ENCODE assay signal across 25 cellular contexts in the genomic region with DNA sequence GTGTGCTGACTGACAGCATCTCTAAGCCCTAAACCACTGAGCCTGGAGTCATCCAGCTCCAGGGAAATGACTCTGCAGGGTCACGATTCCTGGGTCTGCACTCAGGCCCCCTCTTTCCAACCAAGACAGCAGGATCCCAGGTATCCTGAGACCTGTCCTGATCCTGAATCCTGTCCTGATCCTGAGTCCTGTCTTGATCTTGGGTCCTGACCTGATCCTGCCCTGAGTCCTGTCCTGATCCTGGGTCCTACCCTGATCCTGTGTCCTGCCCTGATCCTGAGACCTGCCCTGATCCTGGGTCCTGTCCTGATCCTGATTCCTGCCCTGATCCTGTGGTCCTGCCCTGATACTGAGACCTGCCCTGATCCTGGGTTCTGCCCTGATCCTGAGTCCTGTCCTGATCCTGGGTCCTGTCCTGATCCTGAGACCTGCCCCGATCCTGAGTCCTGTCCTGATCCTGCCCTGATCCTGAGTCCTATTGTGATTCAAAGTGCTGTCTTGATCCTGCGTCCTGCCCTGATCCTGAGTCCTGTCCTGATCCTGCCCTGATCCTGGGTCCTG. TPM values are rescaled to one million over a fixed set of nuclear protein-coding genes. Genes with fewer than 3 reads are reported as not detected.
DNase-seq lines count a peak whose midpoint lies in the region; ATAC-seq and TF ChIP-seq lines count a peak whose summit lies in the region.
"Had no signal": no experiment of that assay in that cellular context is flagged by ENCODE, and none has a peak within 500 bp of the region (broad histone marks: within the 10 kb centered on the region; RNA-seq: fewer than 3 reads in every experiment).

No MANE protein-coding gene starts in this region.

- H2BK5ac ChIP-seq in mesenchymal stem cell (ENCODE audit: low read depth, low read length, poor library complexity, severe bottlenecking) = no peak overlapping the region

- no peak overlapping the region for H2AK5ac ChIP-seq in mesenchymal stem cell (ENCODE audit: low read length, severe bottlenecking)

- peaks cover 2% of the 10 kb centered on the region for H3K36me3 Mint-ChIP-seq in T-helper 17 cell (ENCODE audit: low read depth)
- H3K36me3 Mint-ChIP-seq in stimulated activated effector memory CD8-positive, alpha-beta T cell treated with anti-CD3 and anti-CD28 coated beads, Interleukin-12 subunit alpha, Interleukin-12 subunit beta, amount 100 ng/mL, for 72 hours = no peaks in the 10 kb centered on the region
- H3K36me3 Mint-ChIP-seq: CD4-positive, CD25-positive, alpha-beta regulatory T cell had no signal

- H4K91ac ChIP-seq in mesenchymal stem cell (ENCODE audit: low read length) = peak overlapping the region; percentile 2

- no peak overlapping the region for H2BK120ac ChIP-seq in mesenchymal stem cell (ENCODE audit: low read depth, low read length)

- intact Hi-C loops in psoas muscle (cut with DNase I) = loop anchor here in 1 of 2 donors (2.0 kb wide), 1 partner anchor 137 kb away; no protein-coding TSS in a partner anchor

- no peak overlapping the region for H3K4ac ChIP-seq in mesenchymal stem cell (ENCODE audit: low read depth in 1 of 2, low read length in 2 of 2)

- H3K27ac Mint-ChIP-seq in T-helper 17 cell = no peak overlapping the region
- peak overlapping the region; percentile 20 for H3K27ac Mint-ChIP-seq in stimulated activated effector memory CD8-positive, alpha-beta T cell treated with anti-CD3 and anti-CD28 coated beads, Interleukin-12 subunit alpha, Interleukin-12 subunit beta, amount 100 ng/mL, for 72 hours
- H3K27ac Mint-ChIP-seq: CD4-positive, CD25-positive, alpha-beta regulatory T cell had no signal

- H3K27me3 Mint-ChIP-seq in T-helper 17 cell = peaks cover 60% of the 10 kb centered on the region

- H3K9ac ChIP-seq in DND-41 (ENCODE audit: low read depth, low read length) (no peak overlapping the region), mesenchymal stem cell (ENCODE audit: low read length) (no peak overlapping the region)

- H3K79me1 ChIP-seq in mesenchymal stem cell (replicated peaks; ENCODE audit: low read length, poor library complexity, severe bottlenecking) = no peaks in the 10 kb centered on the region

- no peaks in the 10 kb centered on the region for H3K27me3 ChIP-seq in DND-41 (ENCODE audit: insufficient read depth, low read length, poor library complexity)
- H3K27me3 ChIP-seq in mesenchymal stem cell (ENCODE audit: control insufficient read depth in 1 of 2, insufficient read depth in 1 of 2, low read length in 2 of 2) = peaks cover 42 to 77% of the 10 kb centered on the region in 2 experiments
- H3K27me3 ChIP-seq in psoas muscle (ENCODE audit: insufficient read depth in 3 of 3, low read length in 2 of 3) = no peaks in the 10 kb centered on the region

- H3K23ac ChIP-seq in mesenchymal stem cell (ENCODE audit: low read length in 2 of 2) = no peak overlapping the region

- 92% methylated on average over 3 of the region's 3 CpGs for WGBS in mesenchymal stem cell
- 95 to 97% (median 97%) methylated on average over 3 of the region's 3 CpGs for WGBS in psoas muscle, 3 donors

- no peaks in the 10 kb centered on the region for H3K79me2 ChIP-seq in DND-41 (ENCODE audit: insufficient read depth, low read length)

- H3K18ac ChIP-seq in mesenchymal stem cell (ENCODE audit: low read depth in 1 of 2, low read length in 2 of 2) = no peak overlapping the region

- H2BK15ac ChIP-seq in mesenchymal stem cell (ENCODE audit: low read depth, poor library complexity, severe bottlenecking) = no peak overlapping the region

- H3K4me1 ChIP-seq in DND-41 (ENCODE audit: insufficient read depth, low read length) = peaks cover 32% of the 10 kb centered on the region
- peaks cover 12% of the 10 kb centered on the region for H3K4me1 ChIP-seq in mesenchymal stem cell (ENCODE audit: control insufficient read depth, insufficient read depth, low read depth, low read length)
- peaks cover 6% of the 10 kb centered on the region for H3K4me1 ChIP-seq in psoas muscle

- H4K8ac ChIP-seq in mesenchymal stem cell (ENCODE audit: low read length) = no peak overlapping the region

- H3K14ac ChIP-seq in mesenchymal stem cell (ENCODE audit: low read length in 2 of 2) = no peak overlapping the region

- no peak overlapping the region for H3K4me2 ChIP-seq in DND-41 (ENCODE audit: insufficient read depth, low read length)
- no peak overlapping the region for H3K4me2 ChIP-seq in mesenchymal stem cell (ENCODE audit: low read length, poor library complexity, severe bottlenecking)

- DNase-seq in DND-41 (no peak), T-helper 17 cell (no peak), mesenchymal stem cell (no peak), psoas muscle (no peak), superior temporal gyrus (ENCODE audit: extremely low spot score) (no peak)
- no peak for DNase-seq in stimulated activated effector memory CD8-positive, alpha-beta T cell treated with anti-CD3 and anti-CD28 coated beads, Interleukin-12 subunit alpha, Interleukin-12 subunit beta, amount 100 ng/mL, for 72 hours (ENCODE audit: low spot score in 2 of 2)
- DNase-seq: Calu3; CD4-positive, CD25-positive, alpha-beta regulatory T cell; DMS153; GDM1; Kasumi-1; NCI-H1694; NCI-H2081 treated with DMSO at 0.1 percent for 48 hours; NCI-H2171 treated with DMSO at 0.1 percent for 48 hours; NCI-H446; NCI-H526; Right ventricle myocardium superior had no signal

- peak overlapping the region in 1 of 2 experiments; percentile 61 for H2BK12ac ChIP-seq in mesenchymal stem cell (ENCODE audit: low read length in 2 of 2)

- H2AFZ ChIP-seq in DND-41 (ENCODE audit: low read depth, low read length) (no peak overlapping the region), mesenchymal stem cell (ENCODE audit: low read depth, low read length) (no peak overlapping the region)

- peak overlapping the region; percentile 80 for H3K4me3 Mint-ChIP-seq in T-helper 17 cell
- H3K4me3 Mint-ChIP-seq in stimulated activated effector memory CD8-positive, alpha-beta T cell treated with anti-CD3 and anti-CD28 coated beads, Interleukin-12 subunit alpha, Interleukin-12 subunit beta, amount 100 ng/mL, for 72 hours = no peak overlapping the region
- H3K4me3 Mint-ChIP-seq: CD4-positive, CD25-positive, alpha-beta regulatory T cell had no signal

- ATAC-seq in DND-41 (ENCODE audit: insufficient read depth, low read depth) (no peak), T-helper 17 cell (no peak), HG02623 (IDR thresholded peaks at IDR 0.05; ENCODE audit: unreplicated experiment) (no peak), psoas muscle (no peak)
- ATAC-seq in stimulated activated effector memory CD8-positive, alpha-beta T cell treated with anti-CD3 and anti-CD28 coated beads, Interleukin-12 subunit alpha, Interleukin-12 subunit beta, amount 100 ng/mL, for 72 hours = no peak

- H3K4me1 Mint-ChIP-seq in T-helper 17 cell = peaks cover 11% of the 10 kb centered on the region
- peaks cover 16% of the 10 kb centered on the region for H3K4me1 Mint-ChIP-seq in stimulated activated effector memory CD8-positive, alpha-beta T cell treated with anti-CD3 and anti-CD28 coated beads, Interleukin-12 subunit alpha, Interleukin-12 subunit beta, amount 100 ng/mL, for 72 hours

- H3K9me3 ChIP-seq in DND-41 (ENCODE audit: insufficient read depth, low read length, severe bottlenecking) = peaks cover 3% of the 10 kb centered on the region
- H3K9me3 ChIP-seq in T-helper 17 cell (ENCODE audit: control insufficient read depth, low read length, poor library complexity, severe bottlenecking) = no peaks in the 10 kb centered on the region
- no peaks in the 10 kb centered on the region for H3K9me3 ChIP-seq in mesenchymal stem cell (ENCODE audit: control insufficient read depth, low read length)
- no peaks in the 10 kb centered on the region for H3K9me3 ChIP-seq in psoas muscle

- H3K27ac ChIP-seq in DND-41 (ENCODE audit: low read length) (peak overlapping the region; percentile 40), mesenchymal stem cell (ENCODE audit: low read length, poor library complexity, severe bottlenecking) (no peak overlapping the region), psoas muscle (no peak overlapping the region)

- TF ChIP-seq CTCF in DND-41 (IDR thresholded peaks at IDR 0.05; ENCODE audit: borderline replicate concordance, extremely low read depth, low read length, poor library complexity, severe bottlenecking) (no peak), psoas muscle (IDR thresholded peaks at IDR 0.05) (no peak)

- H3K9me3 Mint-ChIP-seq in stimulated activated effector memory CD8-positive, alpha-beta T cell treated with anti-CD3 and anti-CD28 coated beads, Interleukin-12 subunit alpha, Interleukin-12 subunit beta, amount 100 ng/mL, for 72 hours = no peaks in the 10 kb centered on the region

- no peak overlapping the region for H3K4me3 ChIP-seq in DND-41 (ENCODE audit: low read depth in 1 of 2, low read length in 2 of 2)
- no peak overlapping the region for H3K4me3 ChIP-seq in mesenchymal stem cell (ENCODE audit: insufficient read depth in 1 of 2, low read depth in 1 of 2, low read length in 2 of 2)
- no peak overlapping the region for H3K4me3 ChIP-seq in psoas muscle

- no peaks in the 10 kb centered on the region for H3K36me3 ChIP-seq in DND-41 (ENCODE audit: insufficient read depth, low read length)
- H3K36me3 ChIP-seq in mesenchymal stem cell (ENCODE audit: control insufficient read depth in 1 of 2, insufficient read depth in 2 of 2, low read depth in 1 of 2, low read length in 2 of 2) = no peaks in the 10 kb centered on the region
- no peaks in the 10 kb centered on the region for H3K36me3 ChIP-seq in psoas muscle (ENCODE audit: insufficient read depth in 1 of 2, low read depth in 1 of 2)

- H4K20me1 ChIP-seq in DND-41 (ENCODE audit: insufficient read depth, low read length) = no peaks in the 10 kb centered on the region

RNA-seq across cellular contexts. Expression of gene KRTAP5-6, which starts 1.4 kb away (rescaled TPM):
- total RNA-seq in T-helper 17 cell (not detected), psoas muscle (not detected)
- not detected for polyA plus RNA-seq in mesenchymal stem cell (2013, experiment 1 of 2)
- polyA plus RNA-seq in mesenchymal stem cell (2013, experiment 2 of 2) = not detected
- not detected for polyA plus RNA-seq in psoas muscle
- total RNA-seq: A673; Calu3; CD4-positive, CD25-positive, alpha-beta regulatory T cell; Daoy; H4; MCF 10A; OCI-LY7; Right ventricle myocardium superior; SK-MEL-5 had no signal
- polyA plus RNA-seq: BJ; CD4-positive, CD25-positive, alpha-beta regulatory T cell had no signal

RNA-seq across cellular contexts. Expression of gene IFITM10, which starts 54.8 kb away (rescaled TPM):
- total RNA-seq in T-helper 17 cell = under 1 TPM; 0.78 to 0.90 TPM
- polyA plus RNA-seq in mesenchymal stem cell (2013, experiment 1 of 2) = 0.61 TPM
- 0.53 TPM for polyA plus RNA-seq in mesenchymal stem cell (2013, experiment 2 of 2)
- 1 to 10 TPM; 1.6 to 6.1 (median 2.7) TPM for total RNA-seq in psoas muscle
- polyA plus RNA-seq in psoas muscle = 1 to 10 TPM in 1 of 3 donors, under 1 TPM in 2; 0.70 to 1.2 (median 0.83) TPM
- total RNA-seq: A673, SK-MEL-5 had no signal
- polyA plus RNA-seq: CD4-positive, CD25-positive, alpha-beta regulatory T cell had no signal
